32 cellular contexts compared by ENCODE assay signal in the genomic region with DNA sequence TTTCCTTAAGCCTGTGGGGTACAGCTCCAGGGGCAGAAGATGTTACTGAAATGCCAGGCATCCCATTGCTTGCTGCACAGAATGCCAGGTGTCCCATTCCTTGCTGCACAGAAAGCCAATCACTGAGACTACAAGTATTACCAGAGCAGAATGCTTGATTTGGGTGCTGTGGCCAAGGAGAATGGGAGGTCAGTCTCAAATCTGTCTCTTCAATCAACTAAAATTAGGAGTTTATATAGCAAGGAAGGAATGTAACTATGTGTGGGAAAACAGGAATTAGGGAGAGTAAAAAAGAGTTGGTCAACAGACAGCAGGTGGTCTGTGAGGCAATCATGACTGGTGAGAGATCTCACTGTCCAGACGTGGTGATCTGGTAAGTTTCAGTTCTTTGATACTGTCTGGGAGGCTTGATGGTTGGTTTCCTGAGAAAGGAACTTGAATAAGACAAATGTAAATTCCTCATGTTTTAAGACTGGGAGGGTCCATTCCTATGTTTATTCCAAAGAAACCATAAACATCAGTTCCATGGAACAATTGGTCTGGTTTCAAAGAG. TPM values are rescaled to one million over a fixed set of nuclear protein-coding genes. Genes with fewer than 3 reads are reported as not detected.
A peak's percentile ranks its signal among the peaks of the same experiment; 100 is the strongest.
DNase-seq lines count a peak whose midpoint lies in the region; ATAC-seq and TF ChIP-seq lines count a peak whose summit lies in the region.
"Had no signal": no experiment of that assay in that cellular context is flagged by ENCODE, and none has a peak within 500 bp of the region (broad histone marks: within the 10 kb centered on the region; RNA-seq: fewer than 3 reads in every experiment).

No MANE protein-coding gene starts in this region.

- no peaks in the 10 kb centered on the region for H3K27me3 Mint-ChIP-seq in CD14-positive monocyte (ENCODE audit: low read depth in 3 of 3)
- H3K27me3 Mint-ChIP-seq in activated CD8-positive, alpha-beta T cell treated with anti-CD3 and anti-CD28 coated beads for 36 hours: peaks cover 13% of the 10 kb centered on the region

- H3K4me3 ChIP-seq in NB4 (ENCODE audit: low read depth, low read length): no peak overlapping the region
- H3K4me3 ChIP-seq: esophagus muscularis mucosa, heart right ventricle, mucosa of descending colon, thoracic aorta had no signal

- no peak for TF ChIP-seq POLR2A in NB4 (IDR thresholded peaks at IDR 0.05; ENCODE audit: extremely low read depth, insufficient read length)

- H3K36me3 Mint-ChIP-seq in CD14-positive monocyte: no peaks in the 10 kb centered on the region
- H3K36me3 Mint-ChIP-seq in activated CD8-positive, alpha-beta T cell treated with anti-CD3 and anti-CD28 coated beads for 36 hours (ENCODE audit: low read depth): no peaks in the 10 kb centered on the region
- H3K36me3 Mint-ChIP-seq: activated CD8-positive, alpha-beta memory T cell treated with anti-CD3 and anti-CD28 coated beads, Interleukin-2, amount 10 ng/mL, durations not matched to agents 7 days and 5 days; activated naive CD8-positive, alpha-beta T cell treated with anti-CD3 and anti-CD28 coated beads, Interleukin-2, amount 10 ng/mL, durations not matched to agents 7 days and 5 days had no signal

- peak overlapping the region in 5 of 7 donors; percentile 54 to 80 (median 64) for H3K27ac Mint-ChIP-seq in CD14-positive monocyte
- H3K27ac Mint-ChIP-seq in activated CD8-positive, alpha-beta T cell treated with anti-CD3 and anti-CD28 coated beads for 36 hours: no peak overlapping the region
- H3K27ac Mint-ChIP-seq: activated B cell treated with CpG ODN at 0.5 μM for 24 hours; activated CD8-positive, alpha-beta memory T cell treated with anti-CD3 and anti-CD28 coated beads, Interleukin-2, amount 10 ng/mL, durations not matched to agents 7 days and 5 days; activated naive CD8-positive, alpha-beta T cell treated with anti-CD3 and anti-CD28 coated beads, Interleukin-2, amount 10 ng/mL, durations not matched to agents 7 days and 5 days; B cell; nephron; stimulated activated naive CD8-positive, alpha-beta T cell treated with anti-CD3 and anti-CD28 coated beads, Interleukin-15, amount 100 ng/mL, for 72 hours had no signal

- H3K4me1 Mint-ChIP-seq in CD14-positive monocyte: peaks cover 56% of the 10 kb centered on the region
- no peaks in the 10 kb centered on the region for H3K4me1 Mint-ChIP-seq in activated CD8-positive, alpha-beta T cell treated with anti-CD3 and anti-CD28 coated beads for 36 hours (ENCODE audit: low read depth)
- H3K4me1 Mint-ChIP-seq: activated CD8-positive, alpha-beta memory T cell treated with anti-CD3 and anti-CD28 coated beads, Interleukin-2, amount 10 ng/mL, durations not matched to agents 7 days and 5 days; activated naive CD8-positive, alpha-beta T cell treated with anti-CD3 and anti-CD28 coated beads, Interleukin-2, amount 10 ng/mL, durations not matched to agents 7 days and 5 days; nephron; stimulated activated naive CD8-positive, alpha-beta T cell treated with anti-CD3 and anti-CD28 coated beads, Interleukin-15, amount 100 ng/mL, for 72 hours had no signal

- no peak for TF ChIP-seq CTCF in CD14-positive monocyte (IDR thresholded peaks at IDR 0.05)
- no peak for TF ChIP-seq CTCF in NB4 (IDR thresholded peaks at IDR 0.05; ENCODE audit: low read depth, low read length)
- TF ChIP-seq CTCF in activated CD8-positive, alpha-beta T cell treated with anti-CD3 and anti-CD28 coated beads for 36 hours (IDR thresholded peaks at IDR 0.05): no peak

- POLR2A ChIA-PET in activated CD8-positive, alpha-beta T cell treated with anti-CD3 and anti-CD28 coated beads for 36 hours (lab: Charles Lee): no interaction called here

- ATAC-seq in activated CD8-positive, alpha-beta T cell treated with anti-CD3 and anti-CD28 coated beads for 36 hours: no peak
- ATAC-seq in HG02678 (IDR thresholded peaks at IDR 0.05; ENCODE audit: unreplicated experiment): no peak
- ATAC-seq: activated CD8-positive, alpha-beta memory T cell treated with anti-CD3 and anti-CD28 coated beads, Interleukin-2, amount 10 ng/mL, durations not matched to agents 7 days and 5 days; heart right ventricle; mucosa of descending colon; stimulated activated naive CD8-positive, alpha-beta T cell treated with anti-CD3 and anti-CD28 coated beads, Interleukin-15, amount 100 ng/mL, for 72 hours had no signal

- CTCF ChIA-PET in activated CD8-positive, alpha-beta T cell treated with anti-CD3 and anti-CD28 coated beads for 36 hours (lab: Charles Lee): interaction anchor here (1.2 kb wide), 1 partner anchor 55 kb away, joined by 3 read pairs; no protein-coding TSS in a partner anchor

- H3K4me3 Mint-ChIP-seq in CD14-positive monocyte: no peak overlapping the region
- no peak overlapping the region for H3K4me3 Mint-ChIP-seq in activated CD8-positive, alpha-beta T cell treated with anti-CD3 and anti-CD28 coated beads for 36 hours
- H3K4me3 Mint-ChIP-seq: activated B cell treated with CpG ODN at 0.5 μM for 24 hours; activated CD8-positive, alpha-beta memory T cell treated with anti-CD3 and anti-CD28 coated beads, Interleukin-2, amount 10 ng/mL, durations not matched to agents 7 days and 5 days; activated naive CD8-positive, alpha-beta T cell treated with anti-CD3 and anti-CD28 coated beads, Interleukin-2, amount 10 ng/mL, durations not matched to agents 7 days and 5 days; B cell; nephron; stimulated activated naive CD8-positive, alpha-beta T cell treated with anti-CD3 and anti-CD28 coated beads, Interleukin-15, amount 100 ng/mL, for 72 hours had no signal

- DNase-seq in CD14-positive monocyte (ENCODE audit: low spot score) (no peak), NB4 (ENCODE audit: low read depth) (peak; percentile 28), myocyte (ENCODE audit: low read depth) (peak; percentile 60), GDM1 (lab: John Stamatoyannopoulos, UW) (no peak)
- no peak for DNase-seq in activated CD8-positive, alpha-beta T cell treated with anti-CD3 and anti-CD28 coated beads for 36 hours
- DNase-seq: activated B cell treated with CpG ODN at 0.5 μM for 24 hours; activated CD4-positive, alpha-beta T cell treated with anti-CD3 and anti-CD28 coated beads, Interleukin-2, amount 50 U/mL, for 1 hour; activated CD8-positive, alpha-beta memory T cell treated with anti-CD3 and anti-CD28 coated beads, Interleukin-2, amount 10 ng/mL, durations not matched to agents 7 days and 5 days; activated gamma-delta T cell treated with Interleukin-2 at 50 U/mL for 16 hours; activated naive CD8-positive, alpha-beta T cell treated with anti-CD3 and anti-CD28 coated beads, Interleukin-2, amount 10 ng/mL, durations not matched to agents 7 days and 5 days; activated T-cell treated with anti-CD3 and anti-CD28 coated beads, Interleukin-2, amount 50 U/mL, for 48 hours; caudate nucleus; dermis blood vessel endothelial cell; DMS153; foreskin melanocyte; H7; heart right ventricle; kidney; MM.1S; mucosa of descending colon; NCI-H146; NCI-H226; stimulated activated CD4-positive, alpha-beta T cell treated with anti-CD3 and anti-CD28 coated beads, Interleukin-1b, Interleukin-23, amount 100 ng/mL, for 48 hours; stimulated activated naive CD8-positive, alpha-beta T cell treated with anti-CD3 and anti-CD28 coated beads, Interleukin-15, amount 100 ng/mL, for 72 hours had no signal

- peak overlapping the region; percentile 39 for H3K27ac ChIP-seq in cingulate gyrus (ENCODE audit: low read depth, low read length)
- H3K27ac ChIP-seq: esophagus muscularis mucosa, KMS-11, parathyroid adenoma, thoracic aorta had no signal

- H3K9me3 Mint-ChIP-seq in CD14-positive monocyte: peaks cover 0 to 8% (median 1%) of the 10 kb centered on the region in 7 donors
- no peaks in the 10 kb centered on the region for H3K9me3 Mint-ChIP-seq in activated CD8-positive, alpha-beta T cell treated with anti-CD3 and anti-CD28 coated beads for 36 hours
- H3K9me3 Mint-ChIP-seq: activated B cell treated with CpG ODN at 0.5 μM for 24 hours; activated naive CD8-positive, alpha-beta T cell treated with anti-CD3 and anti-CD28 coated beads, Interleukin-2, amount 10 ng/mL, durations not matched to agents 7 days and 5 days; nephron had no signal

- intact Hi-C loops in CD14-positive monocyte (cut with micrococcal nuclease): loop anchor here in 1 of 2 donors (10.0 kb wide), 1 partner anchor 365 kb away; a partner anchor contains a TSS
- intact Hi-C loops in activated CD8-positive, alpha-beta T cell treated with anti-CD3 and anti-CD28 coated beads for 36 hours (cut with micrococcal nuclease): no loop called here

RNA-seq across cellular contexts. Expression of a gene that starts 31.2 kb away (rescaled TPM):
- polyA plus RNA-seq in CD14-positive monocyte: 1 to 10 TPM; 2.5 to 3.3 TPM
- total RNA-seq in myocyte: 4.1 and 4.7 TPM in 2 replicates
- polyA plus RNA-seq in myocyte (2012): 13.7 TPM
- total RNA-seq in activated CD8-positive, alpha-beta T cell treated with anti-CD3 and anti-CD28 coated beads for 36 hours: 1 to 10 TPM; 1.7 to 2.2 TPM

Comparison
In these comparisons a context has a peak if more than half of its experiments do, and no peak if none do; other contexts are left out.
1. DNase-seq: peak in NB4 (single experiment) and myocyte (single experiment); none in CD14-positive monocyte (single experiment), activated CD8-positive, alpha-beta T cell treated with anti-CD3 and anti-CD28 coated beads for 36 hours (single experiment) and GDM1 (single experiment).